Comparison of ENCODE assay signal across 29 cellular contexts in the genomic region with DNA sequence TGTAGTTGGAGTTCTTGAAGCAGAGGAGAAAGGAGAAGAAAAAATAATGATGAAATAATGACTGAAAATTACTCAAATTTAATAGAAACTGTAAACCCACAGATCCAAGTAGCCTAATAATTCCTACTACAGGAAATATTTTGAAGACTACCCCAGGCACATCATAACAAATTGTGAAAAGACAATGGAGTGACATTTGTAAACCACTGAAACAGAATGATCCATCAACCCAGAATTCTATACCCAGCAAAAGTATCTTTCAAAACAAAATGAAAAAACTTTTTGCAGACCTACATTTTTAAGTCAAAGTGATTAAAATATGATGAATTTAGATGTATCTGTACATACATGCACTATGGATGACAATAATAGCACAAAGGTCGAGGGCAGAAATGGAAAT.
"Had no signal": no experiment of that assay in that cellular context is flagged by ENCODE, and none has a peak within 500 bp of the region (broad histone marks: within the 10 kb centered on the region; RNA-seq: fewer than 3 reads in every experiment).

No MANE protein-coding gene starts in this region.

- H3K27me3 ChIP-seq: neutrophil, spleen, suprapubic skin, testis, tibial artery, transverse colon, upper lobe of right lung, uterus had no signal

- H3K4me3 ChIP-seq: psoas muscle, skin epidermis, smooth muscle cell, spleen, suprapubic skin, testis, tibial artery, transverse colon, upper lobe of right lung, uterus had no signal

- H2AFZ ChIP-seq: parathyroid adenoma had no signal

- H3K4me1 ChIP-seq: parathyroid adenoma, psoas muscle, spleen, suprapubic skin, testis, transverse colon, upper lobe of right lung, uterus had no signal

- H3K36me3 ChIP-seq: neutrophil, spleen, suprapubic skin, tibial artery, transverse colon, upper lobe of right lung, uterus had no signal

- H3K9me3 ChIP-seq: neutrophil, suprapubic skin, testis had no signal

- H3K9ac ChIP-seq: parathyroid adenoma had no signal

- H3K79me2 ChIP-seq: parathyroid adenoma had no signal

- H3K27ac ChIP-seq: neutrophil, parathyroid adenoma, psoas muscle, skin epidermis, spleen, suprapubic skin, testis, tibial artery, transverse colon, upper lobe of right lung, uterus had no signal

- H3K4me2 ChIP-seq: smooth muscle cell had no signal

- DNase-seq: naive thymus-derived CD8-positive, alpha-beta T cell; nephron progenitor cell; nucleus accumbens; posterior cingulate gyrus; psoas muscle; spleen; stimulated activated CD4-positive, alpha-beta T cell treated with anti-CD3 and anti-CD28 coated beads, Interleukin-12 subunit alpha, Interleukin-12 subunit beta, amount 100 ng/mL, for 4 hours; stimulated activated CD4-positive, alpha-beta T cell treated with anti-CD3 and anti-CD28 coated beads, Interleukin-1b, Interleukin-23, amount 100 ng/mL, for 48 hours; stimulated activated CD4-positive, alpha-beta T cell treated with anti-CD3 and anti-CD28 coated beads, Interleukin-4, amount 100 ng/mL, for 1 hour; stimulated activated CD4-positive, alpha-beta T cell treated with anti-CD3 and anti-CD28 coated beads, Interleukin-4, amount 100 ng/mL, for 4 hours; stimulated activated CD8-positive, alpha-beta memory T cell treated with anti-CD3 and anti-CD28 coated beads, Interleukin-4, amount 100 ng/mL, for 48 hours; stimulated activated naive CD4-positive, alpha-beta T cell; stimulated activated naive CD8-positive, alpha-beta T cell treated with anti-CD3 and anti-CD28 coated beads, Interleukin-15, amount 100 ng/mL, for 72 hours; stimulated activated naive CD8-positive, alpha-beta T cell treated with anti-CD3 and anti-CD28 coated beads, Interleukin-15, Interleukin-2, amounts not matched to agents 100 U/mL and 50 U/mL, for 24 hours; substantia nigra; testis; tibial artery; transverse colon; upper lobe of right lung; uterus had no signal

- ATAC-seq: naive thymus-derived CD8-positive, alpha-beta T cell; natural killer cell treated with Interleukin-12 subunit alpha and Interleukin-12 subunit beta and Interleukin-15 and Interleukin-18, amount 100 ng/mL, for 72 hours; psoas muscle; right cardiac atrium; sciatic nerve; stimulated activated memory B cell treated with anti-CD40 and anti-IgM and Interleukin-4, amounts not matched to agents 10 μg/mL and 1 μg/mL and 100 μg/mL, for 72 hours; stimulated activated naive CD8-positive, alpha-beta T cell treated with anti-CD3 and anti-CD28 coated beads, Interleukin-15, amount 100 ng/mL, for 72 hours; stimulated activated naive CD8-positive, alpha-beta T cell treated with anti-CD3 and anti-CD28 coated beads, Interleukin-15, Interleukin-2, amounts not matched to agents 100 U/mL and 50 U/mL, for 24 hours; upper lobe of right lung had no signal
